In the genomic region with DNA sequence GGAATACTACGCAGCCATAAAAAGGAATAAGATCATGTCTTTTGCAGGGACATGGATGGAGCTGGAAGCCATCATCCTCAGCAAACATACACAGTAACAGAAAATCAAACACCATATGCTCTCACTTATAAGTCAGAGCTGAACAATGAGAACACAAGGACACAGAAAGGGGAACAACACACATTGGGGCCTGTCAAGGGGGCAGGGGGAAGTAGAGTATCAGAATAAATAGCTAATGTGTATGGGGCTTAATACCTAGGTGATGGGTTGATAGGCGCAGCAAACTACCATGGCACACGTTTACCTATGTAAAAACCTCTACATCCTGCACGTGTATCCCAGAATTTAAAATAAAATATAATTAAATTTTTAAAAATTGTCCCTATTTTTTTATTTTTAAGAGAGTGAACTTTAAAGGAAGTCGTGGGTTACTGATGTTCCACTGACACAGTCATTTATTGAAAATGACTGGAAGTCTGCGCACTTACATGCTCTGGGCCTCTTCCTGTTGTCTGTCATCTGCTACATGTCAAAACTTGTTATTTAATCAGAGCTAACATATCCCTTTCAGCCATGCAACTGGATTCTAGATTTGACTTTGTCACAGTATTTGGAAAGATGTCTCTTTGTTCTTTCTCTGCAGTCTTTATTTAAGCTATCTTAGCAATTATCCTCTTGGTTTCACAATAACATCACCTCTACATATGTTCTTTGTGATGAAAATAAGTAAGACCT, we compare ENCODE assay signal across 15 cellular contexts.
DNase-seq lines count a peak whose midpoint lies in the region; ATAC-seq, FAIRE-seq and TF ChIP-seq lines count a peak whose summit lies in the region.
"Had no signal": no experiment of that assay in that cellular context is flagged by ENCODE, and none has a peak within 500 bp of the region (broad histone marks: within the 10 kb centered on the region; RNA-seq: fewer than 3 reads in every experiment).

No MANE protein-coding gene starts in this region.

- no peaks in the 10 kb centered on the region for H4K20me1 ChIP-seq in SK-N-SH (ENCODE audit: insufficient read depth)
- H4K20me1 ChIP-seq: BLaER1 treated with 17β-estradiol and CSF1 and Interleukin-3, amounts not matched to agents 10 nM and 100 nM had no signal

- CTCF ChIA-PET in SK-N-SH (lab: Yijun Ruan, JAX), result interaction anchor here (0.8 to 3.0 kb wide), 8 partner anchors 27 to 254 kb away, joined by 3 to 10 read pairs (median 4); no protein-coding TSS in a partner anchor

- no peaks in the 10 kb centered on the region for H3F3A ChIP-seq in SK-N-SH (replicated peaks; ENCODE audit: insufficient read depth)

- peak in 1 of 2 experiments; percentile 99; a peak in 2 of 4 replicates for TF ChIP-seq EP300 in SK-N-SH (IDR thresholded peaks at IDR 0.05; ENCODE audit: borderline replicate concordance in 1 of 2, low read depth in 1 of 2, low read length in 1 of 2)

- FAIRE-seq in GM12891 (lab: Jason Lieb, UNC), result no peak
- FAIRE-seq: astrocyte had no signal

- H3K4me2 ChIP-seq in SK-N-SH, result no peak overlapping the region

- peak; percentile 69 for ATAC-seq in GM19455 (IDR thresholded peaks at IDR 0.05; ENCODE audit: unreplicated experiment)
- ATAC-seq in HG03354 (IDR thresholded peaks at IDR 0.05; ENCODE audit: poor library complexity, severe bottlenecking, unreplicated experiment), result peak; percentile 70
- no peak for ATAC-seq in gastrocnemius medialis

- H2AFZ ChIP-seq in SK-N-SH (ENCODE audit: low read depth), result no peak overlapping the region

- no peaks in the 10 kb centered on the region for H3K36me3 ChIP-seq in SK-N-SH (replicated peaks in 1 of 2; ENCODE audit: control insufficient read depth in 1 of 2, insufficient read depth in 2 of 2, low read length in 1 of 2)
- H3K36me3 ChIP-seq in gastrocnemius medialis, result no peaks in the 10 kb centered on the region
- H3K36me3 ChIP-seq: BLaER1 treated with 17β-estradiol and CSF1 and Interleukin-3, amounts not matched to agents 10 nM and 100 nM; Peyer's patch had no signal

- no peaks in the 10 kb centered on the region for H3K79me2 ChIP-seq in SK-N-SH (ENCODE audit: insufficient read depth)

- peaks cover 0 to 21% of the 10 kb centered on the region in 2 experiments; a peak in 2 of 4 replicates for H3K4me1 ChIP-seq in SK-N-SH (ENCODE audit: control insufficient read depth in 1 of 2, insufficient read depth in 2 of 2, low read depth in 1 of 2, low read length in 1 of 2)
- H3K4me1 ChIP-seq in gastrocnemius medialis, result no peaks in the 10 kb centered on the region
- H3K4me1 ChIP-seq: Peyer's patch, psoas muscle, testis had no signal

- no peak overlapping the region for H3K9ac ChIP-seq in SK-N-SH

- H3K9me3 ChIP-seq in SK-N-SH (no peaks in the 10 kb centered on the region), gastrocnemius medialis (no peaks in the 10 kb centered on the region)
- H3K9me3 ChIP-seq: Peyer's patch, psoas muscle, testis had no signal

- TF ChIP-seq CTCF in SK-N-SH (IDR thresholded peaks at IDR 0.05), result no peak
- no peak for TF ChIP-seq CTCF in gastrocnemius medialis (IDR thresholded peaks at IDR 0.05 in 4 of 5, conservative IDR thresholded peaks at IDR 0.05 in 1 of 5)

- H3K9me2 ChIP-seq in SK-N-SH, result no peaks in the 10 kb centered on the region

- in situ Hi-C loops in gastrocnemius medialis (cut with MboI; ENCODE audit: low sequenced_read_pairs in 4 of 4), result no loop called here

- intact Hi-C loops in gastrocnemius medialis (cut with DNase I; ENCODE audit: low total_unique reads), result no loop called here

- TF ChIP-seq POLR2A in GM12891 (IDR thresholded peaks at IDR 0.05; ENCODE audit: low read depth, low read length) (no peak), gastrocnemius medialis (IDR thresholded peaks at IDR 0.05) (no peak)

- peak; percentile 51 for TF ChIP-seq RAD21 in SK-N-SH (IDR thresholded peaks at IDR 0.05; ENCODE audit: low read length)

- POLR2A ChIA-PET in SK-N-SH (lab: Yijun Ruan, JAX), result interaction anchor here (1.1 to 1.4 kb wide), 2 partner anchors 18 to 212 kb away, joined by 5 to 6 read pairs; no protein-coding TSS in a partner anchor

- H3K27ac ChIP-seq in SK-N-SH (ENCODE audit: low read depth in 2 of 2, low read length in 1 of 2), result peak overlapping the region in 1 of 2 experiments; percentile 99; a peak in 2 of 4 replicates
- H3K27ac ChIP-seq in gastrocnemius medialis, result no peak overlapping the region
- H3K27ac ChIP-seq: Peyer's patch, psoas muscle, testis had no signal

- H3K4me3 ChIP-seq in SK-N-SH (ENCODE audit: low read depth in 2 of 2, low read length in 1 of 2) (no peak overlapping the region), gastrocnemius medialis (no peak overlapping the region)
- H3K4me3 ChIP-seq: Peyer's patch, psoas muscle, testis had no signal

- DNase-seq in GM12891 (ENCODE audit: insufficient read length, low spot score), result no peak
- DNase-seq in SK-N-SH, result peak; percentile 74
- DNase-seq in OCI-M1 (lab: John Stamatoyannopoulos, UW), result no peak
- DNase-seq in gastrocnemius medialis, result no peak
- no peak for DNase-seq in stimulated activated CD4-positive, alpha-beta T cell treated with anti-CD3 and anti-CD28 coated beads, Interleukin-4, amount 100 ng/mL, for 1 hour
- DNase-seq in inferior parietal cortex (ENCODE audit: extremely low spot score), result no peak
- DNase-seq: endodermal cell, MV-4-11, Peyer's patch had no signal

- H3K27me3 ChIP-seq in SK-N-SH (ENCODE audit: insufficient read depth) (no peaks in the 10 kb centered on the region), gastrocnemius medialis (no peaks in the 10 kb centered on the region)
- H3K27me3 ChIP-seq: BLaER1 treated with 17β-estradiol and CSF1 and Interleukin-3, amounts not matched to agents 10 nM and 100 nM; Peyer's patch; testis had no signal

- WGBS in SK-N-SH (ENCODE audit: low lambda C conversion rate), result 33% methylated on average over 6 of the region's 6 CpGs

TF ChIP-seq in GM12891, 5 proteins besides CTCF, POLR2A, EP300 and RAD21:
- no peak for TF ChIP-seq POLR2AphosphoS5 (IDR thresholded peaks at IDR 0.05; ENCODE audit: low read depth, low read length)
- 0 out of 2 replicates have a peak, but pooled peaks have one; percentile 20 for TF ChIP-seq SPI1 (IDR thresholded peaks at IDR 0.05; ENCODE audit: low read depth, low read length)

TF ChIP-seq in SK-N-SH, 30 proteins besides CTCF, POLR2A, EP300 and RAD21 (continues in another document):
- TF ChIP-seq MXI1 (IDR thresholded peaks at IDR 0.05; ENCODE audit: low read depth, low read length) (peak; percentile 81), TAF1 (IDR thresholded peaks at IDR 0.05; ENCODE audit: borderline replicate concordance, low read depth, low read length) (no peak), PBX3 (IDR thresholded peaks at IDR 0.05) (peak; percentile 52; the same call in 1 of the 2 replicates), GABPA (IDR thresholded peaks at IDR 0.05; ENCODE audit: low read depth) (no peak), TEAD4 (IDR thresholded peaks at IDR 0.05; ENCODE audit: borderline replicate concordance, insufficient read depth) (0 out of 2 replicates have a peak, but pooled peaks have one; percentile 16), EZH2phosphoT487 (IDR thresholded peaks at IDR 0.05; ENCODE audit: borderline replicate concordance, low read depth) (no peak), CHD2 (IDR thresholded peaks at IDR 0.05; ENCODE audit: low read length, partially characterized antibody) (peak; percentile 93), RCOR1 (IDR thresholded peaks at IDR 0.05; ENCODE audit: low read length) (peak; percentile 93), MEF2A (IDR thresholded peaks at IDR 0.05; ENCODE audit: borderline replicate concordance, low read depth) (no peak), POLR2AphosphoS5 (IDR thresholded peaks at IDR 0.05; ENCODE audit: low read depth, low read length) (peak; percentile 65; the same call in 1 of the 2 replicates)
- TF ChIP-seq, protein P1, sequence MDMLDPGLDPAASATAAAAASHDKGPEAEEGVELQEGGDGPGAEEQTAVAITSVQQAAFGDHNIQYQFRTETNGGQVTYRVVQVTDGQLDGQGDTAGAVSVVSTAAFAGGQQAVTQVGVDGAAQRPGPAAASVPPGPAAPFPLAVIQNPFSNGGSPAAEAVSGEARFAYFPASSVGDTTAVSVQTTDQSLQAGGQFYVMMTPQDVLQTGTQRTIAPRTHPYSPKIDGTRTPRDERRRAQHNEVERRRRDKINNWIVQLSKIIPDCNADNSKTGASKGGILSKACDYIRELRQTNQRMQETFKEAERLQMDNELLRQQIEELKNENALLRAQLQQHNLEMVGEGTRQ (IDR thresholded peaks at IDR 0.05; ENCODE audit: borderline replicate concordance, low read depth, low read length), result no peak
- TF ChIP-seq, protein P2, sequence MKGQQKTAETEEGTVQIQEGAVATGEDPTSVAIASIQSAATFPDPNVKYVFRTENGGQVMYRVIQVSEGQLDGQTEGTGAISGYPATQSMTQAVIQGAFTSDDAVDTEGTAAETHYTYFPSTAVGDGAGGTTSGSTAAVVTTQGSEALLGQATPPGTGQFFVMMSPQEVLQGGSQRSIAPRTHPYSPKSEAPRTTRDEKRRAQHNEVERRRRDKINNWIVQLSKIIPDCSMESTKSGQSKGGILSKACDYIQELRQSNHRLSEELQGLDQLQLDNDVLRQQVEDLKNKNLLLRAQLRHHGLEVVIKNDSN (IDR thresholded peaks at IDR 0.05; ENCODE audit: borderline replicate concordance, low read depth), result no peak
- TF ChIP-seq, protein P3, sequence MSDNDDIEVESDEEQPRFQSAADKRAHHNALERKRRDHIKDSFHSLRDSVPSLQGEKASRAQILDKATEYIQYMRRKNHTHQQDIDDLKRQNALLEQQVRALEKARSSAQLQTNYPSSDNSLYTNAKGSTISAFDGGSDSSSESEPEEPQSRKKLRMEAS (IDR thresholded peaks at IDR 0.05; ENCODE audit: low read depth), result no peak

Comparison
In these comparisons a context has a peak if more than half of its experiments do, and no peak if none do; other contexts are left out.
1. ATAC-seq: peak in GM19455 (single experiment) and HG03354 (single experiment); none in gastrocnemius medialis (0 of 2).